18 cellular contexts compared by ENCODE assay signal in genomic region chr2:202847693-202848524, GRCh38. TPM values are rescaled to one million over a fixed set of nuclear protein-coding genes. Genes with fewer than 3 reads are reported as not detected.
DNase-seq lines count a peak whose midpoint lies in the region; ATAC-seq lines count a peak whose summit lies in the region.
"Had no signal": no experiment of that assay in that cellular context is flagged by ENCODE, and none has a peak within 500 bp of the region (broad histone marks: within the 10 kb centered on the region; RNA-seq: fewer than 3 reads in every experiment).

No MANE protein-coding gene starts in this region.

- no peak overlapping the region for H3K4me3 Mint-ChIP-seq in memory B cell
- H3K4me3 Mint-ChIP-seq: neural crest cell had no signal

- no peaks in the 10 kb centered on the region for H3K27me3 Mint-ChIP-seq in memory B cell

- peaks cover 2% of the 10 kb centered on the region for H3K9me3 Mint-ChIP-seq in memory B cell

- H3K36me3 Mint-ChIP-seq in memory B cell: peaks cover 5% of the 10 kb centered on the region

- DNase-seq in memory B cell (ENCODE audit: low spot score in 2 of 2) (peak in 1 of 2 donors; percentile 5), NCI-H2029 treated with DMSO at 0.1 percent for 48 hours (lab: John Stamatoyannopoulos, UW) (no peak), ureter (ENCODE audit: low spot score) (no peak), hippocampal formation (lab: John Stamatoyannopoulos, UW) (no peak)
- DNase-seq in effector CD4-positive, alpha-beta T cell: no peak
- DNase-seq: activated CD4-positive, CD25-positive, alpha-beta regulatory T cell; activated CD8-positive, alpha-beta memory T cell treated with anti-CD3 and anti-CD28 coated beads, Interleukin-2, amount 50 U/mL, for 4 hours; activated naive CD4-positive, alpha-beta T cell treated with anti-CD3 and anti-CD28 coated beads, Interleukin-2, amount 50 U/mL, for 16 hours; effector CD8-positive, alpha-beta T cell; NCI-H1105; NCI-H226; PC-3; stimulated activated CD4-positive, alpha-beta T cell treated with anti-CD3 and anti-CD28 coated beads, Interleukin-4, amount 100 ng/mL, for 1 hour; stimulated activated naive CD4-positive, alpha-beta T cell had no signal

- peak; percentile 70 for ATAC-seq in GM19035 (IDR thresholded peaks at IDR 0.05; ENCODE audit: unreplicated experiment)
- peak; percentile 80 for ATAC-seq in HG02870 (IDR thresholded peaks at IDR 0.05; ENCODE audit: unreplicated experiment)
- peak; percentile 72 for ATAC-seq in HG03571 (IDR thresholded peaks at IDR 0.05; ENCODE audit: unreplicated experiment)
- peak; percentile 95 for ATAC-seq in memory B cell (ENCODE audit: low read depth)
- ATAC-seq: PC-3 had no signal

- peaks cover 6% of the 10 kb centered on the region for H3K4me1 Mint-ChIP-seq in memory B cell

- H3K27ac Mint-ChIP-seq in memory B cell: peak overlapping the region; percentile 51

RNA-seq across cellular contexts. Expression of gene ICA1L, which starts 23.7 kb away (rescaled TPM):
- 35.9 TPM for total RNA-seq in ureter
